Comparison of ENCODE assay signal across 10 cellular contexts in the genomic region with DNA sequence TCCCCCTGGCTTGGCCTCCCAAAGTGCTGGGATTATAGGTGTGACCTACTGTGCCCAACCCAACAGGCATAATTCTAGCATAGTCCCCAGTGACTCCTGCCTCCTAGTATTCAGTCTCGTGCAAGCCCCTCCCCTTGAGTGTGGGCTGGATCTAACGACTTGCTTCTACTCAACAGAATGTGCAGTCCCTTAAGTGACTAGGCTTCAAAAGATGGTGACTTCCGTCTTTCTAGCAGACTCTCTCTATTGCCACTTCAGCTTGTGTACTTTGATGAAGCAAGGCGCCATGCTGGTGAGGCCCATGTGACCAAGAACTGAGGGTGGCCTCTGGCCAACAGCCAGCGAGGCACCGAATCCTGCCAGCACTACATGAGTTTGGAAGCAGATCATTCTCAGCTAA.
DNase-seq lines count a peak whose midpoint lies in the region; ATAC-seq and TF ChIP-seq lines count a peak whose summit lies in the region.
"Had no signal": no experiment of that assay in that cellular context is flagged by ENCODE, and none has a peak within 500 bp of the region (broad histone marks: within the 10 kb centered on the region; RNA-seq: fewer than 3 reads in every experiment).

No MANE protein-coding gene starts in this region.

- no peaks in the 10 kb centered on the region; the same call in 1 of the 2 replicates for H3K36me3 ChIP-seq in SJCRH30
- H3K36me3 ChIP-seq: Peyer's patch had no signal

- TF ChIP-seq CTCF in GM13976 (IDR thresholded peaks at IDR 0.05; ENCODE audit: borderline replicate concordance, control extremely low read depth, extremely low read depth, insufficient read depth, missing control alignments), result no peak

- no peak overlapping the region for H3K27ac ChIP-seq in SJCRH30

- DNase-seq in activated CD4-positive, CD25-positive, alpha-beta regulatory T cell (lab: John Stamatoyannopoulos, UW), result no peak
- peak; percentile 42 for DNase-seq in activated CD4-positive, CD25-positive, alpha-beta regulatory T cell treated with anti-CD3 and anti-CD28 coated beads, Interleukin-2, amount 50 U/mL, for 72 hours
- peak; percentile 55 for DNase-seq in central memory CD4-positive, alpha-beta T cell
- no peak for DNase-seq in stimulated activated naive CD8-positive, alpha-beta T cell treated with anti-CD3 and anti-CD28 coated beads, Interleukin-15, Interleukin-2, amounts not matched to agents 100 U/mL and 50 U/mL, for 24 hours
- DNase-seq in SJCRH30 (no peak), GM13976 (ENCODE audit: low spot score) (no peak), NOMO-1 (lab: John Stamatoyannopoulos, UW; ENCODE audit: unreplicated experiment in 2 of 2) (no peak)
- DNase-seq: HCEC 1CT, Peyer's patch had no signal

- H3K4me1 ChIP-seq in SJCRH30, result 0 out of 2 replicates have a peak, but pooled peaks cover 4% of the 10 kb centered on the region

- no peaks in the 10 kb centered on the region for H3K27me3 ChIP-seq in SJCRH30
- H3K27me3 ChIP-seq: Peyer's patch had no signal

- in situ Hi-C loops in GM13976 (cut with MboI; ENCODE audit: low sequenced_read_pairs, unreplicated experiment), result no loop called here

- no peak overlapping the region for H3K4me3 ChIP-seq in SJCRH30
- H3K4me3 ChIP-seq: Peyer's patch had no signal

- ATAC-seq in activated CD4-positive, CD25-positive, alpha-beta regulatory T cell treated with anti-CD3 and anti-CD28 coated beads, Interleukin-2, amount 50 U/mL, for 24 hours, result peak; percentile 57
- ATAC-seq in stimulated activated naive CD8-positive, alpha-beta T cell treated with anti-CD3 and anti-CD28 coated beads, Interleukin-15, Interleukin-2, amounts not matched to agents 100 U/mL and 50 U/mL, for 24 hours, result peak; percentile 10

- H3K9me3 ChIP-seq in SJCRH30 (replicated peaks), result no peaks in the 10 kb centered on the region
- H3K9me3 ChIP-seq: Peyer's patch had no signal

Comparison
In these comparisons a context has a peak if more than half of its experiments do, and no peak if none do; other contexts are left out.
1. DNase-seq: peak in activated CD4-positive, CD25-positive, alpha-beta regulatory T cell treated with anti-CD3 and anti-CD28 coated beads, Interleukin-2, amount 50 U/mL, for 72 hours (single experiment) and central memory CD4-positive, alpha-beta T cell (single experiment); none in activated CD4-positive, CD25-positive, alpha-beta regulatory T cell (0 of 4), stimulated activated naive CD8-positive, alpha-beta T cell treated with anti-CD3 and anti-CD28 coated beads, Interleukin-15, Interleukin-2, amounts not matched to agents 100 U/mL and 50 U/mL, for 24 hours (single experiment), SJCRH30 (0 of 2), GM13976 (single experiment) and NOMO-1 (0 of 2).